ENCODE assay signal across 12 cellular contexts in genomic region chr3:114659109-114660081, GRCh38.
DNase-seq lines count a peak whose midpoint lies in the region; ATAC-seq, FAIRE-seq and TF ChIP-seq lines count a peak whose summit lies in the region.
"Had no signal": no experiment of that assay in that cellular context is flagged by ENCODE, and none has a peak within 500 bp of the region (broad histone marks: within the 10 kb centered on the region; RNA-seq: fewer than 3 reads in every experiment).

No MANE protein-coding gene starts in this region.

- no peaks in the 10 kb centered on the region for H3K9me3 ChIP-seq in HepG2 (ENCODE audit: low read length)

- peaks cover 5% of the 10 kb centered on the region; the same call in 1 of the 3 replicates for H3K4me1 Mint-ChIP-seq in GM23338

- no peak overlapping the region for H3K4me2 ChIP-seq in GM23338
- peak overlapping the region; percentile 74 for H3K4me2 ChIP-seq in HepG2 (ENCODE audit: low read depth, low read length)

- TF ChIP-seq RAD21 in HepG2 (CRISPR knock-in tag; IDR thresholded peaks at IDR 0.05) = no peak

- 29% methylated on average over 5 of the region's 5 CpGs for WGBS in HepG2 (ENCODE audit: low lambda C conversion rate)

- H3K36me3 ChIP-seq in GM23338 (ENCODE audit: insufficient read depth) (no peaks in the 10 kb centered on the region), HepG2 (replicated peaks in 1 of 2; ENCODE audit: control insufficient read depth in 1 of 2, insufficient read depth in 2 of 2, low read length in 2 of 2) (no peaks in the 10 kb centered on the region)

- TF ChIP-seq EP300 in HepG2 (IDR thresholded peaks at IDR 0.05; ENCODE audit: low read depth in 2 of 2, low read length in 2 of 2) (no peak), HepG2 (CRISPR knock-in tag; IDR thresholded peaks at IDR 0.05; ENCODE audit: borderline replicate concordance) (no peak)

- H3K79me2 ChIP-seq in GM23338 (replicated peaks; ENCODE audit: insufficient read depth) (no peaks in the 10 kb centered on the region), HepG2 (ENCODE audit: insufficient read depth, low read length) (no peaks in the 10 kb centered on the region)

- H3K9me2 ChIP-seq in GM23338 (ENCODE audit: insufficient read depth) = 0 out of 2 replicates have a peak, but pooled peaks cover 6% of the 10 kb centered on the region

- H4K20me1 ChIP-seq in GM23338 (replicated peaks; ENCODE audit: insufficient read depth) (no peaks in the 10 kb centered on the region), HepG2 (ENCODE audit: insufficient read depth, low read length) (no peaks in the 10 kb centered on the region)

- intact Hi-C loops in HepG2 (cut with micrococcal nuclease; ENCODE audit: unreplicated experiment) = loop anchor here (5.0 kb wide), 1 partner anchor 37 kb away; no protein-coding TSS in a partner anchor

- H3K4me3 ChIP-seq in GM23338 (no peak overlapping the region), choroid plexus epithelial cell (ENCODE audit: low read depth, low read length) (no peak overlapping the region), HepG2 (replicated peaks in 1 of 3; ENCODE audit: insufficient read depth in 1 of 3, low read depth in 2 of 3, low read length in 3 of 3) (peak overlapping the region in 2 of 3 experiments; percentile 31 to 44; a peak in 2 of 6 replicates), skin epidermis (no peak overlapping the region)

- POLR2A ChIA-PET in HepG2 (lab: Yijun Ruan, JAX) = no interaction called here

- in situ Hi-C loops in HepG2 (cut with HindIII; ENCODE audit: extremely low pct_ligation_motif_present, low pct_unique_long_range_greater_than_20kb) = no loop called here

- TF ChIP-seq POLR2A in HepG2 (IDR thresholded peaks at IDR 0.05; ENCODE audit: insufficient read depth in 1 of 2, low read depth in 2 of 2, low read length in 2 of 2) = no peak

- H3K27ac ChIP-seq in GM23338 (ENCODE audit: low read depth) (no peak overlapping the region), HepG2 (ENCODE audit: extremely low read length, insufficient read depth, low read length) (peak overlapping the region; percentile 80), skin epidermis (peak overlapping the region in 18 of 21 experiments; percentile 13 to 89 (median 52))

- ATAC-seq in GM23338 (no peak), HepG2 (peak; percentile 97), HG02981 (IDR thresholded peaks at IDR 0.05; ENCODE audit: unreplicated experiment) (no peak)
- ATAC-seq: activated naive CD4-positive, alpha-beta T cell treated with anti-CD3 and anti-CD28 coated beads, Interleukin-2, amount 50 U/mL, for 72 hours had no signal

- H3K36me3 Mint-ChIP-seq in GM23338 (ENCODE audit: low read depth) = no peaks in the 10 kb centered on the region; the same call in 1 of the 3 replicates

- peak overlapping the region; percentile 56; the same call in 1 of the 2 replicates for H3K9ac ChIP-seq in HepG2 (ENCODE audit: insufficient read depth, low read depth, low read length)

- BruUV-seq in HepG2 (replicated peaks; lab: Mats Ljungman, UMichigan) = no TSS peak

- H3K27ac Mint-ChIP-seq in GM23338 = no peak overlapping the region
- H3K27ac Mint-ChIP-seq: activated naive CD4-positive, alpha-beta T cell treated with anti-CD3 and anti-CD28 coated beads, Interleukin-2, amount 50 U/mL, for 72 hours had no signal

- FAIRE-seq in HepG2 (lab: Jason Lieb, UNC) = peak; percentile 86

- CTCF ChIA-PET in HepG2 (lab: Yijun Ruan, JAX; ENCODE audit: low intra/inter-chr PET ratio, low total read pairs) = no interaction called here

- no peaks in the 10 kb centered on the region for H3F3A ChIP-seq in GM23338 (replicated peaks; ENCODE audit: low read depth)

- TF ChIP-seq CTCF in GM23338 (conservative IDR thresholded peaks at IDR 0.05; ENCODE audit: low read depth in 2 of 2) = no peak
- TF ChIP-seq CTCF in choroid plexus epithelial cell (conservative IDR thresholded peaks at IDR 0.05; ENCODE audit: low read depth, low read length) = peak; percentile 15
- TF ChIP-seq CTCF in HepG2 (CRISPR knock-in tag; IDR thresholded peaks at IDR 0.05) = peak; percentile 49

- H2AFZ ChIP-seq in GM23338 (no peak overlapping the region; the same call in none of the 2 replicates), HepG2 (ENCODE audit: low read length) (peak overlapping the region; percentile 49)

- no peaks in the 10 kb centered on the region; the same call in 2 of the 3 replicates for H3K9me3 Mint-ChIP-seq in GM23338

- no peaks in the 10 kb centered on the region for H3K27me3 ChIP-seq in GM23338 (ENCODE audit: insufficient read depth)
- H3K27me3 ChIP-seq in HepG2 (ENCODE audit: control insufficient read depth in 1 of 2, insufficient read depth in 2 of 2, low read length in 2 of 2) = no peaks in the 10 kb centered on the region

- DNase-seq in GM23338 (ENCODE audit: low spot score) (peak; percentile 11), choroid plexus epithelial cell (ENCODE audit: low read depth) (peak; percentile 51), HepG2 (ENCODE audit: low spot score) (peak; percentile 62), SKM-1 treated with dmso at 0.1 percent for 144 hours (lab: John Stamatoyannopoulos, UW; ENCODE audit: unreplicated experiment) (no peak), NCI-H128 (lab: John Stamatoyannopoulos, UW; ENCODE audit: unreplicated experiment) (no peak), hippocampal formation (lab: John Stamatoyannopoulos, UW) (no peak)
- DNase-seq: activated CD4-positive, alpha-beta T cell treated with anti-CD3 and anti-CD28 coated beads, Interleukin-2, amount 50 U/mL, for 4 hours; NCI-H2171; SHP77 had no signal

- no peaks in the 10 kb centered on the region for H3K27me3 Mint-ChIP-seq in GM23338 (ENCODE audit: insufficient read depth, low read depth, poor library complexity)

- H3K4me1 ChIP-seq in GM23338 (ENCODE audit: insufficient read depth) (no peaks in the 10 kb centered on the region), HepG2 (ENCODE audit: insufficient read depth, low read length) (peaks cover 14% of the 10 kb centered on the region)

- no peak overlapping the region for H3K4me3 Mint-ChIP-seq in GM23338

TF ChIP-seq in GM23338, 12 proteins besides CTCF, POLR2A, EP300 and RAD21 (continues in another document):
- TF ChIP-seq STAT1 (IDR thresholded peaks at IDR 0.05; ENCODE audit: unreplicated experiment) = no peak

TF ChIP-seq in HepG2, 621 proteins besides CTCF, POLR2A, EP300 and RAD21 (continues in another document):
- TF ChIP-seq KLF13 (CRISPR knock-in tag; IDR thresholded peaks at IDR 0.05) (no peak), TMF1 (CRISPR knock-in tag; IDR thresholded peaks at IDR 0.05; ENCODE audit: low read depth) (no peak), EHMT2 (IDR thresholded peaks at IDR 0.05; ENCODE audit: borderline replicate concordance, low read depth, low read length) (no peak), RCOR2 (CRISPR knock-in tag; IDR thresholded peaks at IDR 0.05) (0 out of 2 replicates have a peak, but pooled peaks have one; percentile 24), SOX6 (IDR thresholded peaks at IDR 0.05) (no peak), SOX6 (CRISPR knock-in tag; IDR thresholded peaks at IDR 0.05) (peak; percentile 36; the same call in 1 of the 2 replicates), FOXA3 (CRISPR knock-in tag; IDR thresholded peaks at IDR 0.05) (0 out of 2 replicates have a peak, but pooled peaks have one; percentile 10), MIXL1 (CRISPR knock-in tag; IDR thresholded peaks at IDR 0.05) (peak; percentile 68), NR2C2 (CRISPR knock-in tag; IDR thresholded peaks at IDR 0.05; ENCODE audit: borderline replicate concordance) (no peak), HNF4A (CRISPR knock-in tag; IDR thresholded peaks at IDR 0.05) (peak; percentile 48), ZMYM4 (CRISPR knock-in tag; IDR thresholded peaks at IDR 0.05) (0 out of 2 replicates have a peak, but pooled peaks have one; percentile 30), POGZ (CRISPR knock-in tag; IDR thresholded peaks at IDR 0.05) (peak; percentile 65), ZNF441 (CRISPR knock-in tag; IDR thresholded peaks at IDR 0.05; ENCODE audit: borderline replicate concordance) (no peak)
- TF ChIP-seq, protein P1, sequence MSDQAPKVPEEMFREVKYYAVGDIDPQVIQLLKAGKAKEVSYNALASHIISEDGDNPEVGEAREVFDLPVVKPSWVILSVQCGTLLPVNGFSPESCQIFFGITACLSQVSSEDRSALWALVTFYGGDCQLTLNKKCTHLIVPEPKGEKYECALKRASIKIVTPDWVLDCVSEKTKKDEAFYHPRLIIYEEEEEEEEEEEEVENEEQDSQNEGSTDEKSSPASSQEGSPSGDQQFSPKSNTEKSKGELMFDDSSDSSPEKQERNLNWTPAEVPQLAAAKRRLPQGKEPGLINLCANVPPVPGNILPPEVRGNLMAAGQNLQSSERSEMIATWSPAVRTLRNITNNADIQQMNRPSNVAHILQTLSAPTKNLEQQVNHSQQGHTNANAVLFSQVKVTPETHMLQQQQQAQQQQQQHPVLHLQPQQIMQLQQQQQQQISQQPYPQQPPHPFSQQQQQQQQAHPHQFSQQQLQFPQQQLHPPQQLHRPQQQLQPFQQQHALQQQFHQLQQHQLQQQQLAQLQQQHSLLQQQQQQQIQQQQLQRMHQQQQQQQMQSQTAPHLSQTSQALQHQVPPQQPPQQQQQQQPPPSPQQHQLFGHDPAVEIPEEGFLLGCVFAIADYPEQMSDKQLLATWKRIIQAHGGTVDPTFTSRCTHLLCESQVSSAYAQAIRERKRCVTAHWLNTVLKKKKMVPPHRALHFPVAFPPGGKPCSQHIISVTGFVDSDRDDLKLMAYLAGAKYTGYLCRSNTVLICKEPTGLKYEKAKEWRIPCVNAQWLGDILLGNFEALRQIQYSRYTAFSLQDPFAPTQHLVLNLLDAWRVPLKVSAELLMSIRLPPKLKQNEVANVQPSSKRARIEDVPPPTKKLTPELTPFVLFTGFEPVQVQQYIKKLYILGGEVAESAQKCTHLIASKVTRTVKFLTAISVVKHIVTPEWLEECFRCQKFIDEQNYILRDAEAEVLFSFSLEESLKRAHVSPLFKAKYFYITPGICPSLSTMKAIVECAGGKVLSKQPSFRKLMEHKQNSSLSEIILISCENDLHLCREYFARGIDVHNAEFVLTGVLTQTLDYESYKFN (CRISPR knock-in tag; conservative IDR thresholded peaks at IDR 0.05) = peak; percentile 32; the same call in 1 of the 2 replicates
- TF ChIP-seq, protein P2, sequence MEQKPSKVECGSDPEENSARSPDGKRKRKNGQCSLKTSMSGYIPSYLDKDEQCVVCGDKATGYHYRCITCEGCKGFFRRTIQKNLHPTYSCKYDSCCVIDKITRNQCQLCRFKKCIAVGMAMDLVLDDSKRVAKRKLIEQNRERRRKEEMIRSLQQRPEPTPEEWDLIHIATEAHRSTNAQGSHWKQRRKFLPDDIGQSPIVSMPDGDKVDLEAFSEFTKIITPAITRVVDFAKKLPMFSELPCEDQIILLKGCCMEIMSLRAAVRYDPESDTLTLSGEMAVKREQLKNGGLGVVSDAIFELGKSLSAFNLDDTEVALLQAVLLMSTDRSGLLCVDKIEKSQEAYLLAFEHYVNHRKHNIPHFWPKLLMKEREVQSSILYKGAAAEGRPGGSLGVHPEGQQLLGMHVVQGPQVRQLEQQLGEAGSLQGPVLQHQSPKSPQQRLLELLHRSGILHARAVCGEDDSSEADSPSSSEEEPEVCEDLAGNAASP (CRISPR knock-in tag; IDR thresholded peaks at IDR 0.05; ENCODE audit: borderline replicate concordance) = 0 out of 2 replicates have a peak, but pooled peaks have one; percentile 27

Comparison
In these comparisons a context has a peak if more than half of its experiments do, and no peak if none do; other contexts are left out.
1. DNase-seq: peak in GM23338 (single experiment), choroid plexus epithelial cell (single experiment) and HepG2 (single experiment); none in SKM-1 treated with dmso at 0.1 percent for 144 hours (single experiment), NCI-H128 (single experiment) and hippocampal formation (0 of 2).
2. H3K4me3 ChIP-seq: peak in HepG2 (2 of 3); none in GM23338 (single experiment), choroid plexus epithelial cell (single experiment) and skin epidermis (0 of 7).
3. CTCF ChIP-seq: peak in choroid plexus epithelial cell (single experiment) and HepG2 (single experiment); none in GM23338 (0 of 2).